Comparison of ENCODE assay signal across 7 cellular contexts in the genomic region with DNA sequence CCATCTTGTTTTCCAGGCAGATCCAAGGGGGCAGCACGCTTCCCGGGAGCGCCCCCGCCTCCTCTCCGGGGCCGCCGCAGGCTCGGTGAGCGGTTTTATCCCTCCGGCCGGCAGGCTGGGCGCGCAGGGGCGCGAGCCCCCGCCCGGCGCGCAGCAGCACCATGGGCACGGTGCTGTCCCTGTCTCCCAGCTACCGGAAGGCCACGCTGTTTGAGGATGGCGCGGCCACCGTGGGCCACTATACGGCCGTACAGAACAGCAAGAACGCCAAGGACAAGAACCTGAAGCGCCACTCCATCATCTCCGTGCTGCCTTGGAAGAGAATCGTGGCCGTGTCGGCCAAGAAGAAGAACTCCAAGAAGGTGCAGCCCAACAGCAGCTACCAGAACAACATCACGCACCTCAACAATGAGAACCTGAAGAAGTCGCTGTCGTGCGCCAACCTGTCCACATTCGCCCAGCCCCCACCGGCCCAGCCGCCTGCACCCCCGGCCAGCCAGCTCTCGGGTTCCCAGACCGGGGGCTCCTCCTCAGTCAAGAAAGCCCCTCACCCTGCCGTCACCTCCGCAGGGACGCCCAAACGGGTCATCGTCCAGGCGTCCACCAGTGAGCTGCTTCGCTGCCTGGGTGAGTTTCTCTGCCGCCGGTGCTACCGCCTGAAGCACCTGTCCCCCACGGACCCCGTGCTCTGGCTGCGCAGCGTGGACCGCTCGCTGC. TPM values are rescaled to one million over a fixed set of nuclear protein-coding genes. Genes with fewer than 3 reads are reported as not detected.
DNase-seq lines count a peak whose midpoint lies in the region; ATAC-seq and TF ChIP-seq lines count a peak whose summit lies in the region.

No MANE protein-coding gene starts in this region.

- TF ChIP-seq CTCF in GM12875 (IDR thresholded peaks at IDR 0.05; ENCODE audit: borderline replicate concordance, insufficient read depth, low read depth, low read length), result no peak

- no peaks in the 10 kb centered on the region for H3K9me3 Mint-ChIP-seq in activated T-helper 17 cell treated with anti-CD3 and anti-CD28 coated beads, Interleukin-2, amount 50 U/mL, for 72 hours

- H3K9me3 ChIP-seq in HUES48 (ENCODE audit: control insufficient read depth, insufficient read depth, low read length), result no peaks in the 10 kb centered on the region

- H3K36me3 Mint-ChIP-seq in activated T-helper 17 cell treated with anti-CD3 and anti-CD28 coated beads, Interleukin-2, amount 50 U/mL, for 72 hours (ENCODE audit: low read depth), result peaks cover 46% of the 10 kb centered on the region

- H3K9ac ChIP-seq in HUES48 (ENCODE audit: low read depth, low read length), result peak overlapping the region; percentile 16

- no peaks in the 10 kb centered on the region for H3K27me3 ChIP-seq in HUES48 (ENCODE audit: control insufficient read depth, insufficient read depth, low read length)

- peak overlapping the region; percentile 82 for H3K27ac Mint-ChIP-seq in activated T-helper 17 cell treated with anti-CD3 and anti-CD28 coated beads, Interleukin-2, amount 50 U/mL, for 72 hours

- H3K4me3 ChIP-seq in GM12875 (ENCODE audit: low read depth, low read length), result peak overlapping the region; percentile 92
- peak overlapping the region; percentile 69 for H3K4me3 ChIP-seq in HUES48 (ENCODE audit: low read depth, low read length)
- peak overlapping the region; percentile 63 for H3K4me3 ChIP-seq in skeletal muscle cell (ENCODE audit: low read depth, low read length)

- H3K27me3 Mint-ChIP-seq in activated T-helper 17 cell treated with anti-CD3 and anti-CD28 coated beads, Interleukin-2, amount 50 U/mL, for 72 hours, result no peaks in the 10 kb centered on the region

- peaks cover 14% of the 10 kb centered on the region for H3K4me1 Mint-ChIP-seq in activated T-helper 17 cell treated with anti-CD3 and anti-CD28 coated beads, Interleukin-2, amount 50 U/mL, for 72 hours

- peaks cover 46% of the 10 kb centered on the region for H3K4me1 ChIP-seq in HUES48 (ENCODE audit: control insufficient read depth, insufficient read depth, low read length)

- peak overlapping the region; percentile 94 for H3K4me3 Mint-ChIP-seq in activated T-helper 17 cell treated with anti-CD3 and anti-CD28 coated beads, Interleukin-2, amount 50 U/mL, for 72 hours

- DNase-seq in hepatic stellate cell (ENCODE audit: low spot score) (peak; percentile 47), skeletal muscle cell (ENCODE audit: low read depth) (no peak), GOT3 (lab: John Stamatoyannopoulos, UW) (no peak), NCI-H1436 (lab: John Stamatoyannopoulos, UW) (no peak)

- peak; percentile 53 for ATAC-seq in activated T-helper 17 cell treated with anti-CD3 and anti-CD28 coated beads, Interleukin-2, amount 50 U/mL, for 72 hours (replicated peaks)

- H3K36me3 ChIP-seq in HUES48 (ENCODE audit: control insufficient read depth, insufficient read depth, low read length), result peaks cover 38% of the 10 kb centered on the region

- H3K27ac ChIP-seq in HUES48 (ENCODE audit: low read depth, low read length), result peak overlapping the region; percentile 71

RNA-seq across cellular contexts. Expression of a gene that starts 0.8 kb away (rescaled TPM):
- total RNA-seq in activated T-helper 17 cell treated with anti-CD3 and anti-CD28 coated beads, Interleukin-2, amount 50 U/mL, for 72 hours, result 10 to 100 TPM in 1 of 2 donors, 1 to 10 TPM in 1; 3.6 to 13.0 TPM

RNA-seq across cellular contexts. Expression of a gene that starts 43.3 kb away (rescaled TPM):
- total RNA-seq in activated T-helper 17 cell treated with anti-CD3 and anti-CD28 coated beads, Interleukin-2, amount 50 U/mL, for 72 hours, result 100 to 1,000 TPM; 108 to 161 TPM
